ENCODE assay signal across 29 cellular contexts in genomic region chr9:16175461-16175860, GRCh38.
"Had no signal": no experiment of that assay in that cellular context is flagged by ENCODE, and none has a peak within 500 bp of the region (broad histone marks: within the 10 kb centered on the region; RNA-seq: fewer than 3 reads in every experiment).

No MANE protein-coding gene starts in this region.

- H3K36me3 ChIP-seq: esophagus squamous epithelium, ovary, upper lobe of left lung, vagina had no signal

- H3K9me3 Mint-ChIP-seq: activated CD8-positive, alpha-beta T cell treated with anti-CD3 and anti-CD28 coated beads for 36 hours; dendritic cell treated with granulocyte-macrophage colony-stimulating factor and Interleukin-4, amounts not matched to agents 40 ng/mL and 50 ng/mL, for 4 days; endodermal cell; nephron; stimulated activated naive CD8-positive, alpha-beta T cell treated with anti-CD3 and anti-CD28 coated beads, Interleukin-15, Interleukin-2, amounts not matched to agents 100 ng/mL and 50 ng/mL, for 24 hours had no signal

- H3K4me3 Mint-ChIP-seq: activated B cell treated with CpG ODN at 0.5 μM for 24 hours; activated CD8-positive, alpha-beta T cell treated with anti-CD3 and anti-CD28 coated beads for 36 hours; activated naive CD8-positive, alpha-beta T cell; central memory CD8-positive, alpha-beta T cell; dendritic cell treated with granulocyte-macrophage colony-stimulating factor and Interleukin-4, amounts not matched to agents 40 ng/mL and 50 ng/mL, for 4 days; endodermal cell; nephron; stimulated activated effector memory CD8-positive, alpha-beta T cell treated with anti-CD3 and anti-CD28 coated beads, Interleukin-12 subunit alpha, Interleukin-12 subunit beta, amount 100 ng/mL, for 72 hours; stimulated activated naive CD8-positive, alpha-beta T cell treated with anti-CD3 and anti-CD28 coated beads, Interleukin-15, Interleukin-2, amounts not matched to agents 100 ng/mL and 50 ng/mL, for 24 hours had no signal

- H3K4me1 ChIP-seq: esophagus squamous epithelium, upper lobe of left lung, vagina had no signal

- H3K36me3 Mint-ChIP-seq: activated naive CD8-positive, alpha-beta T cell; stimulated activated effector memory CD8-positive, alpha-beta T cell treated with anti-CD3 and anti-CD28 coated beads, Interleukin-12 subunit alpha, Interleukin-12 subunit beta, amount 100 ng/mL, for 72 hours had no signal

- H3K27me3 Mint-ChIP-seq: activated B cell treated with CpG ODN at 0.5 μM for 24 hours; activated CD8-positive, alpha-beta T cell treated with anti-CD3 and anti-CD28 coated beads for 36 hours; activated naive CD8-positive, alpha-beta T cell; central memory CD8-positive, alpha-beta T cell; progenitor cell of endocrine pancreas; stimulated activated naive CD8-positive, alpha-beta T cell treated with anti-CD3 and anti-CD28 coated beads, Interleukin-15, Interleukin-2, amounts not matched to agents 100 ng/mL and 50 ng/mL, for 24 hours had no signal

- H3K27me3 ChIP-seq: esophagus squamous epithelium, ovary, upper lobe of left lung, vagina had no signal

- H3K9me3 ChIP-seq: esophagus squamous epithelium, ovary, upper lobe of left lung, vagina had no signal

- H3K4me1 Mint-ChIP-seq: activated B cell treated with CpG ODN at 0.5 μM for 24 hours; central memory CD8-positive, alpha-beta T cell; stimulated activated effector memory CD8-positive, alpha-beta T cell treated with anti-CD3 and anti-CD28 coated beads, Interleukin-12 subunit alpha, Interleukin-12 subunit beta, amount 100 ng/mL, for 72 hours had no signal

- ATAC-seq: activated CD8-positive, alpha-beta T cell treated with anti-CD3 and anti-CD28 coated beads for 36 hours; left ventricle myocardium superior; sciatic nerve; stimulated activated effector memory CD8-positive, alpha-beta T cell treated with anti-CD3 and anti-CD28 coated beads, Interleukin-12 subunit alpha, Interleukin-12 subunit beta, amount 100 ng/mL, for 72 hours had no signal

- DNase-seq: activated B cell treated with CpG ODN at 0.5 μM for 24 hours; activated CD4-positive, alpha-beta T cell treated with anti-CD3 and anti-CD28 coated beads, Interleukin-2, amount 50 U/mL, for 1 hour; activated CD8-positive, alpha-beta T cell treated with anti-CD3 and anti-CD28 coated beads for 36 hours; activated effector memory CD4-positive, alpha-beta T cell treated with Interleukin-2 at 50 U/mL for 16 hours; activated naive CD4-positive, alpha-beta T cell treated with Interleukin-2 at 50 U/mL for 16 hours; activated T-cell treated with anti-CD3 and anti-CD28 coated beads, Interleukin-2, amount 50 U/mL, for 48 hours; anterior cingulate cortex; endodermal cell; esophagus squamous epithelium; left ventricle myocardium superior; ovary; retina; stimulated activated CD4-positive, alpha-beta T cell treated with anti-CD3 and anti-CD28 coated beads, Interleukin-12 subunit alpha, Interleukin-12 subunit beta, amount 100 ng/mL, for 4 hours; stimulated activated CD4-positive, alpha-beta T cell treated with anti-CD3 and anti-CD28 coated beads, Interleukin-4, amount 100 ng/mL, for 24 hours; substantia nigra; upper lobe of left lung had no signal

- FAIRE-seq: bronchial epithelial cell, frontal cortex, islet of Langerhans had no signal

- H3K27ac Mint-ChIP-seq: activated B cell treated with CpG ODN at 0.5 μM for 24 hours; activated CD8-positive, alpha-beta T cell treated with anti-CD3 and anti-CD28 coated beads for 36 hours; activated naive CD8-positive, alpha-beta T cell; dendritic cell treated with granulocyte-macrophage colony-stimulating factor and Interleukin-4, amounts not matched to agents 40 ng/mL and 50 ng/mL, for 4 days; endodermal cell; nephron; progenitor cell of endocrine pancreas; stimulated activated effector memory CD8-positive, alpha-beta T cell treated with anti-CD3 and anti-CD28 coated beads, Interleukin-12 subunit alpha, Interleukin-12 subunit beta, amount 100 ng/mL, for 72 hours; stimulated activated naive CD8-positive, alpha-beta T cell treated with anti-CD3 and anti-CD28 coated beads, Interleukin-15, Interleukin-2, amounts not matched to agents 100 ng/mL and 50 ng/mL, for 24 hours had no signal

- H3K4me3 ChIP-seq: esophagus squamous epithelium, ovary, skin epidermis, upper lobe of left lung, vagina had no signal
